Comparison of ENCODE assay signal across 26 cellular contexts in the genomic region with DNA sequence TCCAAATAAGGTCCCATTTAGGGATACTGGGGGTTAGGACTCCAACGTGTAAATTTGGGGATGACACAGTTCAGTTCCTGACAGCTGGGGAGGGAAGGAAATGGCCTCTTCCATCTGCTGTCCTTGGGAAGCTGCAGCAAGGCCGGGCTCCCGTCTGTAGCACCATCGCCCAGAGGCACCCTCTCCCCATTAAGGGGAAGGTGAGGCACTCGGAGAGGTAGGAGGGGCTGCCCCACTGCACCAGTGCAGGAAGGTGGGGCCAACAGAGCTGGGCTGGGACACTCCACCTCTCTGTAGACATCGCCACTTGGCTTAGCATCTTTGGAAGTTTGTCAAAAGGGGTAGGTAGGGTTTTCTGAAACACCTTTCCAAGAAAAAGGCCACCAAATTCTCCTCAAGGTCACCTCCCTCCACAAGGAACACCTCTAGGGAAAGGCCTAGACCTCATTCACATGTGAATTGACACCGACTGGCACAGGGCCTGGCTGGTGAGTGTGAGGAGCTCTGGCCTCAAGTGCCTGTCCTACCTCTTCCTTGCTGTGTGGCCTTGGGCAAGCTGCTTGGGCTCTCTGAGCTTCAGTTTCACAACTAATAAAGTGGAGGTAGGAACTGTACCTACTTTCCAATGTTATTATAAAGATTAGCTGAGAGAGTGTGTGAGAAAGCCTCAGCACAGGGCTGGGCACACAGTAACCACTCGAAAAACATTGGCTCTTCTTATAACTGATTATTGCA.
"Had no signal": no experiment of that assay in that cellular context is flagged by ENCODE, and none has a peak within 500 bp of the region (broad histone marks: within the 10 kb centered on the region; RNA-seq: fewer than 3 reads in every experiment).

No MANE protein-coding gene starts in this region.

- H3K4me1 ChIP-seq: ascending aorta had no signal

- H3K36me3 ChIP-seq: ascending aorta had no signal

- H3K4me3 ChIP-seq: ascending aorta, body of pancreas, SK-N-MC had no signal

- ATAC-seq: activated CD8-positive, alpha-beta memory T cell treated with anti-CD3 and anti-CD28 coated beads, Interleukin-2, amount 10 ng/mL, durations not matched to agents 7 days and 5 days; activated naive CD4-positive, alpha-beta T cell treated with anti-CD3 and anti-CD28 coated beads, Interleukin-2, amount 50 U/mL, for 72 hours; activated naive CD8-positive, alpha-beta T cell treated with anti-CD3 and anti-CD28 coated beads, Interleukin-2, amount 50 U/mL, for 24 hours; body of pancreas; Panc1; Right ventricle myocardium inferior; WTC11 had no signal

- DNase-seq: activated CD4-positive, alpha-beta T cell treated with anti-CD3 and anti-CD28 coated beads for 48 hours; activated CD4-positive, alpha-beta T cell treated with anti-CD3 and anti-CD28 coated beads, Interleukin-2, amount 50 U/mL, for 48 hours; activated CD4-positive, CD25-positive, alpha-beta regulatory T cell treated with anti-CD3 and anti-CD28 coated beads, Interleukin-2, amount 50 U/mL, for 72 hours; activated CD8-positive, alpha-beta memory T cell treated with anti-CD3 and anti-CD28 coated beads, Interleukin-2, amount 10 ng/mL, durations not matched to agents 7 days and 5 days; activated effector memory CD4-positive, alpha-beta T cell treated with anti-CD3 and anti-CD28 coated beads, Interleukin-2, amount 50 U/mL, for 16 hours; activated naive CD4-positive, alpha-beta T cell treated with Interleukin-2 at 50 U/mL for 16 hours; activated naive CD8-positive, alpha-beta T cell treated with anti-CD3 and anti-CD28 coated beads, Interleukin-2, amount 50 U/mL, for 24 hours; activated T-cell treated with anti-CD3 and anti-CD28 coated beads, Interleukin-2, amount 50 U/mL, for 24 hours; amniotic stem cell; body of pancreas; KG1; NCI-H1092; NCI-H1930; NCI-H2107; NCI-H226; NCI-H69; NK-92 treated with Interleukin-12 subunit alpha and Interleukin-12 subunit beta, amount 100 ng/mL, for 24 hours; OCI-M1; RPMI8226; SW 1271 had no signal

- H3K27me3 ChIP-seq: ascending aorta, body of pancreas had no signal

- H3K27ac ChIP-seq: ascending aorta, body of pancreas, SK-N-MC had no signal

- H3K9me3 ChIP-seq: ascending aorta, body of pancreas had no signal
